8 cellular contexts compared by ENCODE assay signal in the genomic region with DNA sequence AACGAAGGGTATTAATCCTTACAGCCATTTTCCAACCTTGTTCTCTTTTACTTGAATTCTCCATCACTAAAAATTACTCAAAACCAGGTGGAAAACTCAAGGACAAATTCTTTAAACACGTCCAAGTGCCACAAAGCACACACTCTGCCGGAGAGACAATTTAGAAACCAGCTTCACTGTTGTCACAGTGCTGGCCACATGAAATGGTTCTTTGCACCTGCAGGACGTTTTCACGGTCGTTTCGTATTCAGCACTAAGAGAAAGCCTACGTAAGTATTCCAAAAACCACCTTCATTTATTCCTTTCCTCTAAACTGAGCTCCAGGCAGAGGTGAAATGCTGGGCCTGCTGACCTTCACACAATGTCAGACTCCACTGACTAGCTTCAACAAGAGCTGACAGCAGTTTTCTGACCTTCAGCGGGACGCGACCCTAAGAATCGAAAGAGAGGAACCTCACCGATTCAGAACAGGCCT. TPM values are rescaled to one million over a fixed set of nuclear protein-coding genes. Genes with fewer than 3 reads are reported as not detected.
DNase-seq lines count a peak whose midpoint lies in the region; ATAC-seq and TF ChIP-seq lines count a peak whose summit lies in the region.

No MANE protein-coding gene starts in this region.

- H3K9me3 Mint-ChIP-seq in activated B cell treated with CpG ODN at 0.5 μM for 24 hours = no peaks in the 10 kb centered on the region
- H3K9me3 Mint-ChIP-seq in glutamatergic neuron (ENCODE audit: unreplicated experiment) = peaks cover 7% of the 10 kb centered on the region

- H3K4me1 ChIP-seq in rectal smooth muscle tissue (ENCODE audit: control insufficient read depth, insufficient read depth, low read length) = peaks cover 6% of the 10 kb centered on the region

- H3K27ac Mint-ChIP-seq in activated B cell treated with CpG ODN at 0.5 μM for 24 hours (peak overlapping the region; percentile 97), glutamatergic neuron (ENCODE audit: unreplicated experiment) (peak overlapping the region; percentile 99)

- CTCF ChIA-PET in activated B cell treated with CpG ODN at 0.5 μM for 24 hours (lab: Charles Lee) = interaction anchor here (0.9 to 1.7 kb wide), 4 partner anchors 10 to 77 kb away, joined by 3 to 8 read pairs (median 5); a partner anchor contains a TSS

- H3K27me3 Mint-ChIP-seq in activated B cell treated with CpG ODN at 0.5 μM for 24 hours (no peaks in the 10 kb centered on the region), glutamatergic neuron (ENCODE audit: unreplicated experiment) (peaks cover 4% of the 10 kb centered on the region)

- H3K36me3 ChIP-seq in rectal smooth muscle tissue (ENCODE audit: control insufficient read depth, insufficient read depth, low read length) = peaks cover 2% of the 10 kb centered on the region

- H3K9ac ChIP-seq in rectal smooth muscle tissue (ENCODE audit: low read length) = peak overlapping the region; percentile 87

- DNase-seq in activated T-cell treated with anti-CD3 and anti-CD28 coated beads for 24 hours (ENCODE audit: low read depth) = peak; percentile 9
- no peak for DNase-seq in activated T-cell treated with anti-CD3 and anti-CD28 coated beads, Interleukin-2, amount 50 U/mL, for 1 hour
- no peak for DNase-seq in activated B cell treated with CpG ODN at 0.5 μM for 24 hours
- DNase-seq in glutamatergic neuron = no peak
- DNase-seq in GDM1 (lab: John Stamatoyannopoulos, UW) = no peak
- DNase-seq in NCI-H187 (lab: John Stamatoyannopoulos, UW) = no peak

- POLR2A ChIA-PET in activated B cell treated with CpG ODN at 0.5 μM for 24 hours (lab: Charles Lee) = interaction anchor here (0.6 to 2.6 kb wide), 7 partner anchors 10 to 322 kb away, joined by 3 to 14 read pairs (median 5); a partner anchor contains a TSS

- H3K4me3 ChIP-seq in rectal smooth muscle tissue (ENCODE audit: low read length) = peak overlapping the region; percentile 90

- no peak for TF ChIP-seq CTCF in activated B cell treated with CpG ODN at 0.5 μM for 24 hours (IDR thresholded peaks at IDR 0.05)
- no peak for TF ChIP-seq CTCF in glutamatergic neuron (IDR thresholded peaks at IDR 0.05; ENCODE audit: partially characterized antibody, unreplicated experiment)

- peaks cover 35% of the 10 kb centered on the region for H3K4me1 Mint-ChIP-seq in activated B cell treated with CpG ODN at 0.5 μM for 24 hours
- H3K4me1 Mint-ChIP-seq in glutamatergic neuron (ENCODE audit: low read depth, unreplicated experiment) = peaks cover 3% of the 10 kb centered on the region

- peak overlapping the region; percentile 95 for H3K27ac ChIP-seq in rectal smooth muscle tissue (ENCODE audit: low read depth, low read length)

- ATAC-seq in HG03108 (IDR thresholded peaks at IDR 0.05; ENCODE audit: unreplicated experiment) = peak; percentile 3
- peak; percentile 7 for ATAC-seq in activated B cell treated with CpG ODN at 0.5 μM for 24 hours (ENCODE audit: low read depth)

- H3K36me3 Mint-ChIP-seq in activated B cell treated with CpG ODN at 0.5 μM for 24 hours (ENCODE audit: low read depth) (peaks cover 29% of the 10 kb centered on the region), glutamatergic neuron (ENCODE audit: unreplicated experiment) (no peaks in the 10 kb centered on the region)

- no peaks in the 10 kb centered on the region for H3K27me3 ChIP-seq in rectal smooth muscle tissue (ENCODE audit: control insufficient read depth, insufficient read depth, low read length)

- H3K4me3 Mint-ChIP-seq in activated B cell treated with CpG ODN at 0.5 μM for 24 hours (peak overlapping the region; percentile 97), glutamatergic neuron (ENCODE audit: unreplicated experiment) (peak overlapping the region; percentile 96)

- intact Hi-C loops in activated B cell treated with CpG ODN at 0.5 μM for 24 hours (cut with micrococcal nuclease) = no loop called here

RNA-seq across cellular contexts. Expression of a gene that starts 0.7 kb away (rescaled TPM):
- total RNA-seq in activated B cell treated with CpG ODN at 0.5 μM for 24 hours = 336 and 348 TPM in 2 replicates
- total RNA-seq in glutamatergic neuron (ENCODE audit: unreplicated experiment) = 511 TPM

RNA-seq across cellular contexts. Expression of a gene that starts 6.8 kb away (rescaled TPM):
- 34.6 and 39.5 TPM in 2 replicates for total RNA-seq in activated B cell treated with CpG ODN at 0.5 μM for 24 hours
- total RNA-seq in glutamatergic neuron (ENCODE audit: unreplicated experiment) = 32.2 TPM

RNA-seq across cellular contexts. Expression of a gene that starts 25.4 kb away (rescaled TPM):
- total RNA-seq in activated B cell treated with CpG ODN at 0.5 μM for 24 hours (0.51 and 0.60 TPM in 2 replicates), glutamatergic neuron (ENCODE audit: unreplicated experiment) (0.20 TPM)
